ENCODE assay signal across 10 cellular contexts in genomic region chr5:179534431-179534830, GRCh38. TPM values are rescaled to one million over a fixed set of nuclear protein-coding genes. Genes with fewer than 3 reads are reported as not detected.
DNase-seq lines count a peak whose midpoint lies in the region; ATAC-seq, FAIRE-seq and TF ChIP-seq lines count a peak whose summit lies in the region.
"Had no signal": no experiment of that assay in that cellular context is flagged by ENCODE, and none has a peak within 500 bp of the region (broad histone marks: within the 10 kb centered on the region; RNA-seq: fewer than 3 reads in every experiment).

No MANE protein-coding gene starts in this region.

- ATAC-seq in GM19452 (IDR thresholded peaks at IDR 0.05; ENCODE audit: unreplicated experiment) (peak; percentile 33), HG03432 (IDR thresholded peaks at IDR 0.05; ENCODE audit: unreplicated experiment) (peak; percentile 47), left cardiac atrium (no peak), HG02973 (IDR thresholded peaks at IDR 0.05; ENCODE audit: unreplicated experiment) (no peak)
- ATAC-seq: gastroesophageal sphincter had no signal

- H3K27me3 Mint-ChIP-seq in immature natural killer cell (ENCODE audit: low read depth in 3 of 3), result peaks cover 0 to 2% (median 0%) of the 10 kb centered on the region in 3 donors

- peak overlapping the region in 3 of 6 donors; percentile 36 to 49 (median 38) for H3K27ac Mint-ChIP-seq in immature natural killer cell

- no peak for TF ChIP-seq POLR2A in GM12892 (IDR thresholded peaks at IDR 0.05; ENCODE audit: low read depth, low read length)

- peak overlapping the region; percentile 33 to 78 (median 66) for H3K4me3 Mint-ChIP-seq in immature natural killer cell

- DNase-seq in GM12892 (ENCODE audit: insufficient read length), result no peak
- DNase-seq in immature natural killer cell, result no peak
- no peak for DNase-seq in HTR-8/SVneo (ENCODE audit: insufficient read length, low spot score)
- no peak for DNase-seq in left cardiac atrium
- no peak for DNase-seq in HUDEP-2 (lab: John Stamatoyannopoulos, UW; ENCODE audit: unreplicated experiment in 76 of 76)
- DNase-seq: DMS79 treated with DMSO at 0.1 percent for 48 hours had no signal

- peaks cover 16 to 33% of the 10 kb centered on the region in 2 donors for H3K4me1 Mint-ChIP-seq in immature natural killer cell

- intact Hi-C loops in left cardiac atrium (cut with DNase I), result no loop called here

- peaks cover 0 to 8% (median 3%) of the 10 kb centered on the region in 3 donors for H3K36me3 Mint-ChIP-seq in immature natural killer cell

- FAIRE-seq in GM12892 (lab: Jason Lieb, UNC) (peak; percentile 73), HTR-8/SVneo (lab: Jason Lieb, UNC) (no peak)

- H3K9me3 Mint-ChIP-seq in immature natural killer cell, result no peaks in the 10 kb centered on the region

RNA-seq across cellular contexts. Expression of gene RUFY1, which starts 15.9 kb away (rescaled TPM):
- polyA plus RNA-seq in GM12892 (2012; ENCODE audit: missing spikeins), result 20.5 TPM
- polyA plus RNA-seq in immature natural killer cell, result 10 to 100 TPM; 20.0 to 37.4 (median 25.9) TPM
- total RNA-seq in left cardiac atrium, result 10 to 100 TPM; 22.9 to 26.3 TPM

Comparison
In these comparisons a context has a peak if more than half of its experiments do, and no peak if none do; other contexts are left out.
1. ATAC-seq: peak in GM19452 (single experiment) and HG03432 (single experiment); none in left cardiac atrium (0 of 2) and HG02973 (single experiment).